In the genomic region with DNA sequence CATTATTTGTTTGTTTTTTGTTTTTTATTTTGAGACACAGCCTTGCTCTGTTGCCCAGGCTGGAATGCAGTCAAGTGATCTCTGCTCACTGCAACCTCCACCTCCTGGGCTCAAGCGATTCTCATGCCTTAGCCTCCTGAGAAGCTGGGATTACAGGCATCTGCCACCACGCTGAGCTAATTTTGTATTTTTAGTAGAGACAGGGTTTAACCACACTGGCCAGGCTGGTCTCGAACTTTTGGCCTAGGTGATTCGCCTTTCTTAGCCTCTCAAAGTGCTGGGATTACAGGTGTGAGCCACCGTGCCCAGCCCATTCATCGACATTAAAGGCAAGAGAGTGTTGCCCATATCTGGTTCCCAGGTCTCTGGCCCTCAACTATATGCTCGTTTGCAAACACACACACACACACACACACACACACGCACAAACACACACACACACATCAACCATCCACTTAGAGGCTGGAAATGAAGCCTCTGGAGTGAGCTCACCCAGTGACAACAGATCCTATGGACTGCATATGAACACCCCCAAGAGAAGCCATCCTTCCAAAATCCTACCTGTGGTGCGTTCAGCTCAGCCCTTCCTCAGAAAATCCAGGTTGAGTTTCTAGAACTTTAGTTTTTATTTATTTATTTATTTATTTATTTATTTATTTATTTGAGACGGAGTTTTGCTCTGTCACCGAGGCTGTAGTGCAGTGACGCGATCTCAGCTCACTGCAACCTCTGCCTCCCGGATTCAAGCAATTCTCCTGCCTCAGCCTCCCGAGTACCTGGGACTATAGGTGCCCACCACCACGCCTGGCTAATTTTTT, we compare ENCODE assay signal across 1 cellular context.
TF ChIP-seq lines count a peak whose summit lies in the region.

No MANE protein-coding gene starts in this region.

TF ChIP-seq in HEK293, 187 proteins besides CTCF, POLR2A, EP300 and RAD21 (continues in another document):
- TF ChIP-seq PRDM6 (tag by site-specific recombination; IDR thresholded peaks at IDR 0.05) (no peak), ZNF664 (tag by site-specific recombination; IDR thresholded peaks at IDR 0.05) (peak; percentile 58; the same call in 1 of the 2 replicates), ZNF114 (tag by site-specific recombination; IDR thresholded peaks at IDR 0.05) (no peak), ZNF426 (tag by site-specific recombination; IDR thresholded peaks at IDR 0.05) (peak; percentile 80), ZNF623 (tag by site-specific recombination; IDR thresholded peaks at IDR 0.05) (peak; percentile 73), TSHZ1 (tag by site-specific recombination; IDR thresholded peaks at IDR 0.05; ENCODE audit: borderline replicate concordance) (no peak), BCL11A (tag by site-specific recombination; IDR thresholded peaks at IDR 0.05; ENCODE audit: low read depth) (no peak), ZNF311 (tag by site-specific recombination; IDR thresholded peaks at IDR 0.05; ENCODE audit: borderline replicate concordance) (no peak), ZNF354C (tag by site-specific recombination; IDR thresholded peaks at IDR 0.05; ENCODE audit: borderline replicate concordance, low read depth) (0 out of 2 replicates have a peak, but pooled peaks have one; percentile 16), ZNF335 (tag by site-specific recombination; conservative IDR thresholded peaks at IDR 0.05) (0 out of 2 replicates have a peak, but pooled peaks have one; percentile 23), PBX3 (CRISPR knock-in tag; IDR thresholded peaks at IDR 0.05) (no peak), ZBTB7A (tag by site-specific recombination; IDR thresholded peaks at IDR 0.05; ENCODE audit: low read depth) (no peak), ZFHX2 (tag by site-specific recombination; conservative IDR thresholded peaks at IDR 0.05) (no peak), KLF16 (tag by site-specific recombination; IDR thresholded peaks at IDR 0.05) (no peak), ZNF37A (tag by site-specific recombination; IDR thresholded peaks at IDR 0.05) (no peak), ZNF133 (tag by site-specific recombination; IDR thresholded peaks at IDR 0.05) (no peak), ZNF558 (tag by site-specific recombination; IDR thresholded peaks at IDR 0.05) (peak; percentile 77), ZXDB (tag by site-specific recombination; IDR thresholded peaks at IDR 0.05) (peak; percentile 41; the same call in 1 of the 2 replicates), ZNF513 (tag by site-specific recombination; IDR thresholded peaks at IDR 0.05) (no peak), FEZF1 (tag by site-specific recombination; IDR thresholded peaks at IDR 0.05) (no peak), ZNF48 (tag by site-specific recombination; IDR thresholded peaks at IDR 0.05) (no peak), ZNF610 (tag by site-specific recombination; IDR thresholded peaks at IDR 0.05; ENCODE audit: borderline replicate concordance) (no peak), ZNF266 (tag by site-specific recombination; IDR thresholded peaks at IDR 0.05; ENCODE audit: low read depth) (no peak), ZNF391 (tag by site-specific recombination; IDR thresholded peaks at IDR 0.05; ENCODE audit: borderline replicate concordance, low read depth) (no peak), ZNF274 (IDR thresholded peaks at IDR 0.05; ENCODE audit: low read length) (no peak), ZNF274 (tag by site-specific recombination; IDR thresholded peaks at IDR 0.05; ENCODE audit: borderline replicate concordance) (no peak), ZBTB21 (tag by site-specific recombination; IDR thresholded peaks at IDR 0.05) (0 out of 2 replicates have a peak, but pooled peaks have one; percentile 21), ZNF639 (tag by site-specific recombination; IDR thresholded peaks at IDR 0.05) (no peak), ZBTB44 (tag by site-specific recombination; IDR thresholded peaks at IDR 0.05) (no peak), ZSCAN4 (tag by site-specific recombination; IDR thresholded peaks at IDR 0.05) (peak; percentile 84), REPIN1 (tag by site-specific recombination; IDR thresholded peaks at IDR 0.05; ENCODE audit: low read depth) (no peak), TCF7L2 (IDR thresholded peaks at IDR 0.05; ENCODE audit: borderline replicate concordance, low read depth, low read length) (no peak), ZNF155 (tag by site-specific recombination; IDR thresholded peaks at IDR 0.05) (no peak), ZNF555 (tag by site-specific recombination; conservative IDR thresholded peaks at IDR 0.05) (peak; percentile 74), GFI1B (tag by site-specific recombination; IDR thresholded peaks at IDR 0.05) (0 out of 2 replicates have a peak, but pooled peaks have one; percentile 49), ZNF341 (tag by site-specific recombination; IDR thresholded peaks at IDR 0.05; ENCODE audit: low read depth) (0 out of 2 replicates have a peak, but pooled peaks have one; percentile 14), ZNF654 (tag by site-specific recombination; IDR thresholded peaks at IDR 0.05; ENCODE audit: low read depth) (peak; percentile 38)
- TF ChIP-seq, protein P1, sequence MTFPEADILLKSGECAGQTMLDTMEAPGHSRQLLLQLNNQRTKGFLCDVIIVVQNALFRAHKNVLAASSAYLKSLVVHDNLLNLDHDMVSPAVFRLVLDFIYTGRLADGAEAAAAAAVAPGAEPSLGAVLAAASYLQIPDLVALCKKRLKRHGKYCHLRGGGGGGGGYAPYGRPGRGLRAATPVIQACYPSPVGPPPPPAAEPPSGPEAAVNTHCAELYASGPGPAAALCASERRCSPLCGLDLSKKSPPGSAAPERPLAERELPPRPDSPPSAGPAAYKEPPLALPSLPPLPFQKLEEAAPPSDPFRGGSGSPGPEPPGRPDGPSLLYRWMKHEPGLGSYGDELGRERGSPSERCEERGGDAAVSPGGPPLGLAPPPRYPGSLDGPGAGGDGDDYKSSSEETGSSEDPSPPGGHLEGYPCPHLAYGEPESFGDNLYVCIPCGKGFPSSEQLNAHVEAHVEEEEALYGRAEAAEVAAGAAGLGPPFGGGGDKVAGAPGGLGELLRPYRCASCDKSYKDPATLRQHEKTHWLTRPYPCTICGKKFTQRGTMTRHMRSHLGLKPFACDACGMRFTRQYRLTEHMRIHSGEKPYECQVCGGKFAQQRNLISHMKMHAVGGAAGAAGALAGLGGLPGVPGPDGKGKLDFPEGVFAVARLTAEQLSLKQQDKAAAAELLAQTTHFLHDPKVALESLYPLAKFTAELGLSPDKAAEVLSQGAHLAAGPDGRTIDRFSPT (tag by site-specific recombination; IDR thresholded peaks at IDR 0.05): no peak
- TF ChIP-seq, protein P2, sequence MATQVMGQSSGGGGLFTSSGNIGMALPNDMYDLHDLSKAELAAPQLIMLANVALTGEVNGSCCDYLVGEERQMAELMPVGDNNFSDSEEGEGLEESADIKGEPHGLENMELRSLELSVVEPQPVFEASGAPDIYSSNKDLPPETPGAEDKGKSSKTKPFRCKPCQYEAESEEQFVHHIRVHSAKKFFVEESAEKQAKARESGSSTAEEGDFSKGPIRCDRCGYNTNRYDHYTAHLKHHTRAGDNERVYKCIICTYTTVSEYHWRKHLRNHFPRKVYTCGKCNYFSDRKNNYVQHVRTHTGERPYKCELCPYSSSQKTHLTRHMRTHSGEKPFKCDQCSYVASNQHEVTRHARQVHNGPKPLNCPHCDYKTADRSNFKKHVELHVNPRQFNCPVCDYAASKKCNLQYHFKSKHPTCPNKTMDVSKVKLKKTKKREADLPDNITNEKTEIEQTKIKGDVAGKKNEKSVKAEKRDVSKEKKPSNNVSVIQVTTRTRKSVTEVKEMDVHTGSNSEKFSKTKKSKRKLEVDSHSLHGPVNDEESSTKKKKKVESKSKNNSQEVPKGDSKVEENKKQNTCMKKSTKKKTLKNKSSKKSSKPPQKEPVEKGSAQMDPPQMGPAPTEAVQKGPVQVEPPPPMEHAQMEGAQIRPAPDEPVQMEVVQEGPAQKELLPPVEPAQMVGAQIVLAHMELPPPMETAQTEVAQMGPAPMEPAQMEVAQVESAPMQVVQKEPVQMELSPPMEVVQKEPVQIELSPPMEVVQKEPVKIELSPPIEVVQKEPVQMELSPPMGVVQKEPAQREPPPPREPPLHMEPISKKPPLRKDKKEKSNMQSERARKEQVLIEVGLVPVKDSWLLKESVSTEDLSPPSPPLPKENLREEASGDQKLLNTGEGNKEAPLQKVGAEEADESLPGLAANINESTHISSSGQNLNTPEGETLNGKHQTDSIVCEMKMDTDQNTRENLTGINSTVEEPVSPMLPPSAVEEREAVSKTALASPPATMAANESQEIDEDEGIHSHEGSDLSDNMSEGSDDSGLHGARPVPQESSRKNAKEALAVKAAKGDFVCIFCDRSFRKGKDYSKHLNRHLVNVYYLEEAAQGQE (tag by site-specific recombination; IDR thresholded peaks at IDR 0.05): peak; percentile 74
